ENCODE assay signal across 8 cellular contexts in the genomic region with DNA sequence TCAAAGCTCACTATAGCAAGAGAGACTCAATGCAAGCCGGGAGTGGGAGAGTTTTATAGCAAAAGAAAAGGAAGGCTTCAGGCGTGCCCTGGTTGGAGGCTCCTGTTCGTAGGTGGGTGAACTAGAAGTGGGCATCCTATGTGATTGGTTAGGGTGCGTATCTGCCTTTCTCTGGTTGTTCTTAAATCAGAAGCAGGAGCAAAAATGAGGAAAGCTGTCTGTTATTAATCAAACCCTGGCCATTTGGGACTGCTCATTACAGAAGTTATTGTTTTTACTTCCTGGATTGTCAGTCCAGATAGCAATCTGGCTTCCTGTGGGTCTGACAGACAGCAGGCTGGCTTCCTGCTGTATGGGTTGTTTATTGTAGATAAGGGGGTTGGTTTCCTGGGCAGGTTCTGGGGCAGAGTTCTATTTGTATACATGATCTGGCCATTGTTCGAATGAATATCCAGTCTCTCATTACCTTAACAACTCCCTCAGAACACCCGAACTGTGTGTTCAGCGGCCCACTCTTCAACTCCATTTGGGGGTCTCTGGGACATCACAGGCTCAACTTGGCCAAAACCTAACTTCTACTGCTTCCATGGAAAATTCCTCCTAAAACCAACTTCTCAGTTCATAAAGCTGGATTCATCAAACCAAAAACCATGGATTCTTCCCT. TPM values are rescaled to one million over a fixed set of nuclear protein-coding genes. Genes with fewer than 3 reads are reported as not detected.
A peak's percentile ranks its signal among the peaks of the same experiment; 100 is the strongest.
DNase-seq lines count a peak whose midpoint lies in the region; ATAC-seq and TF ChIP-seq lines count a peak whose summit lies in the region.

No MANE protein-coding gene starts in this region.

- peak overlapping the region; percentile 88 to 97 for H3K4me3 Mint-ChIP-seq in effector memory CD8-positive, alpha-beta T cell

- peaks cover 27 to 33% of the 10 kb centered on the region in 2 donors for H3K9me3 Mint-ChIP-seq in effector memory CD8-positive, alpha-beta T cell

- H3K4me3 ChIP-seq in osteoblast (ENCODE audit: insufficient read depth, low read length), result peak overlapping the region; percentile 86

- no peak for TF ChIP-seq CTCF in osteoblast (IDR thresholded peaks at IDR 0.05; ENCODE audit: extremely low read depth, low read depth, low read length)

- peaks cover 15% of the 10 kb centered on the region for H3K79me2 ChIP-seq in osteoblast (ENCODE audit: insufficient read depth, low read length)

- peaks cover 36% of the 10 kb centered on the region for H3K36me3 Mint-ChIP-seq in effector memory CD8-positive, alpha-beta T cell (ENCODE audit: insufficient read depth)

- DNase-seq in ELR (ENCODE audit: low read depth) (peak; percentile 64), OCI-M2 (lab: John Stamatoyannopoulos, UW; ENCODE audit: unreplicated experiment) (peak; percentile 94), osteoblast (ENCODE audit: insufficient read length, low spot score, missing footprints) (no peak), AG08395 (ENCODE audit: low spot score) (no peak), C1 segment of cervical spinal cord (lab: John Stamatoyannopoulos, UW) (no peak)
- DNase-seq in effector memory CD8-positive, alpha-beta T cell, result no peak

- peaks cover 28 to 29% of the 10 kb centered on the region in 2 donors for H3K4me1 Mint-ChIP-seq in effector memory CD8-positive, alpha-beta T cell (ENCODE audit: low read depth in 2 of 2)

- peaks cover 8% of the 10 kb centered on the region for H3K4me1 ChIP-seq in osteoblast (ENCODE audit: insufficient read depth, low read length)

- H3K27me3 ChIP-seq in osteoblast (ENCODE audit: insufficient read depth, low read length), result no peaks in the 10 kb centered on the region

- H3K27me3 Mint-ChIP-seq in effector memory CD8-positive, alpha-beta T cell, result no peaks in the 10 kb centered on the region

- ATAC-seq in effector memory CD8-positive, alpha-beta T cell (replicated peaks), result peak; percentile 76
- no peak for ATAC-seq in GM18873 (IDR thresholded peaks at IDR 0.05; ENCODE audit: low FRiP score, unreplicated experiment)
- ATAC-seq in GM18868 (IDR thresholded peaks at IDR 0.05; ENCODE audit: unreplicated experiment), result no peak

- H3K27ac ChIP-seq in osteoblast (ENCODE audit: low read depth, low read length), result no peak overlapping the region

- H3K9me3 ChIP-seq in osteoblast (ENCODE audit: low read depth, low read length), result peaks cover 20% of the 10 kb centered on the region

- H3K27ac Mint-ChIP-seq in effector memory CD8-positive, alpha-beta T cell, result peak overlapping the region; percentile 88 to 91

- peaks cover 24% of the 10 kb centered on the region for H3K36me3 ChIP-seq in osteoblast (ENCODE audit: insufficient read depth, low read length)

- no peak overlapping the region for H2AFZ ChIP-seq in osteoblast (ENCODE audit: low read length)

- peak overlapping the region; percentile 90 for H3K4me2 ChIP-seq in osteoblast (ENCODE audit: insufficient read depth, low read length)

- peaks cover 5% of the 10 kb centered on the region for H4K20me1 ChIP-seq in osteoblast (ENCODE audit: insufficient read depth, low read length)

RNA-seq across cellular contexts. Expression of a gene that starts 1.6 kb away (rescaled TPM):
- 6.2 TPM in 2 replicates for total RNA-seq in osteoblast

RNA-seq across cellular contexts. Expression of a gene that starts 35.7 kb away (rescaled TPM):
- 3.8 and 4.3 TPM in 2 replicates for total RNA-seq in osteoblast

RNA-seq across cellular contexts. Expression of a gene that starts 37.7 kb away (rescaled TPM):
- 29.7 and 33.6 TPM in 2 replicates for total RNA-seq in osteoblast

Comparison
In these comparisons a context has a peak if more than half of its experiments do, and no peak if none do; other contexts are left out.
1. DNase-seq: peak in ELR (single experiment) and OCI-M2 (single experiment); none in effector memory CD8-positive, alpha-beta T cell (0 of 3), osteoblast (single experiment), AG08395 (single experiment) and C1 segment of cervical spinal cord (0 of 14).